In genomic region chrX:20063153-20063552, GRCh38 we compare ENCODE assay signal across 16 cellular contexts. TPM values are rescaled to one million over a fixed set of nuclear protein-coding genes. Genes with fewer than 3 reads are reported as not detected.
DNase-seq lines count a peak whose midpoint lies in the region; ATAC-seq and TF ChIP-seq lines count a peak whose summit lies in the region.
"Had no signal": no experiment of that assay in that cellular context is flagged by ENCODE, and none has a peak within 500 bp of the region (broad histone marks: within the 10 kb centered on the region; RNA-seq: fewer than 3 reads in every experiment).

No MANE protein-coding gene starts in this region.

- 88 to 92% methylated on average over 10 of the region's 10 CpGs for WGBS in heart right ventricle, 2 donors

- in situ Hi-C loops in GM13977 (cut with MboI; ENCODE audit: low pct_unique_long_range_greater_than_20kb, low sequenced_read_pairs, unreplicated experiment) = loop anchor here (25.0 kb wide), 1 partner anchor 151 kb away; no protein-coding TSS in a partner anchor

- DNase-seq in natural killer cell treated with Interleukin-12 subunit alpha and Interleukin-12 subunit beta and Interleukin-15 and Interleukin-18, amount 100 ng/mL, for 72 hours (ENCODE audit: low spot score) = peak; percentile 47
- DNase-seq in natural killer cell = no peak
- DNase-seq in NCI-H2171 treated with DMSO at 0.1 percent for 48 hours (lab: John Stamatoyannopoulos, UW) = peak; percentile 8
- no peak for DNase-seq in memory B cell (ENCODE audit: low spot score in 2 of 2)
- DNase-seq in heart right ventricle = no peak
- DNase-seq in GM13977 (ENCODE audit: low spot score) = no peak
- DNase-seq: 8988T; AML-193; C1 segment of cervical spinal cord; Calu3; CD4-positive, alpha-beta T cell; DMS 273 treated with DMSO at 0.1 percent for 48 hours; H7 had no signal

- TF ChIP-seq CTCF in natural killer cell (IDR thresholded peaks at IDR 0.05) = no peak
- TF ChIP-seq CTCF in heart right ventricle (IDR thresholded peaks at IDR 0.05) = no peak
- TF ChIP-seq CTCF in GM13977 (IDR thresholded peaks at IDR 0.05; ENCODE audit: extremely low read depth, insufficient read depth, missing control alignments) = no peak

- H3K27ac ChIP-seq in heart right ventricle = no peak overlapping the region

- no peak overlapping the region for H3K27ac Mint-ChIP-seq in natural killer cell treated with Interleukin-12 subunit alpha and Interleukin-12 subunit beta and Interleukin-15 and Interleukin-18, amount 100 ng/mL, for 72 hours
- no peak overlapping the region for H3K27ac Mint-ChIP-seq in natural killer cell
- peak overlapping the region; percentile 45 for H3K27ac Mint-ChIP-seq in memory B cell
- H3K27ac Mint-ChIP-seq: CD4-positive, alpha-beta T cell; GM23338 had no signal

- H3K4me3 Mint-ChIP-seq in natural killer cell treated with Interleukin-12 subunit alpha and Interleukin-12 subunit beta and Interleukin-15 and Interleukin-18, amount 100 ng/mL, for 72 hours = no peak overlapping the region
- no peak overlapping the region for H3K4me3 Mint-ChIP-seq in natural killer cell
- no peak overlapping the region for H3K4me3 Mint-ChIP-seq in memory B cell
- H3K4me3 Mint-ChIP-seq: CD4-positive, alpha-beta T cell; GM23338 had no signal

- intact Hi-C loops in natural killer cell (cut with micrococcal nuclease) (no loop called here), heart right ventricle (cut with DNase I) (loop anchor here in 1 of 10 donors (10.0 kb wide), 1 partner anchor 158 kb away; no protein-coding TSS in a partner anchor)

- H3K4me1 ChIP-seq in heart right ventricle = peaks cover 0 to 11% (median 0%) of the 10 kb centered on the region in 9 donors

- peaks cover 3 to 4% of the 10 kb centered on the region in 2 donors for H3K4me1 Mint-ChIP-seq in natural killer cell treated with Interleukin-12 subunit alpha and Interleukin-12 subunit beta and Interleukin-15 and Interleukin-18, amount 100 ng/mL, for 72 hours (ENCODE audit: low read depth in 2 of 2)
- H3K4me1 Mint-ChIP-seq in natural killer cell (peaks cover 6 to 16% of the 10 kb centered on the region in 2 donors), memory B cell (peaks cover 19% of the 10 kb centered on the region)

- no peaks in the 10 kb centered on the region for H3K36me3 ChIP-seq in heart right ventricle

- H3K9me3 ChIP-seq in heart right ventricle = no peaks in the 10 kb centered on the region

- no peaks in the 10 kb centered on the region for H3K36me3 Mint-ChIP-seq in natural killer cell treated with Interleukin-12 subunit alpha and Interleukin-12 subunit beta and Interleukin-15 and Interleukin-18, amount 100 ng/mL, for 72 hours
- H3K36me3 Mint-ChIP-seq in natural killer cell (no peaks in the 10 kb centered on the region), memory B cell (no peaks in the 10 kb centered on the region)

- H3K27me3 Mint-ChIP-seq in natural killer cell treated with Interleukin-12 subunit alpha and Interleukin-12 subunit beta and Interleukin-15 and Interleukin-18, amount 100 ng/mL, for 72 hours = peaks cover 0 to 8% of the 10 kb centered on the region in 2 donors
- H3K27me3 Mint-ChIP-seq in natural killer cell (ENCODE audit: low read depth in 2 of 2) = peaks cover 0 to 8% of the 10 kb centered on the region in 2 donors
- no peaks in the 10 kb centered on the region for H3K27me3 Mint-ChIP-seq in memory B cell
- H3K27me3 Mint-ChIP-seq: CD4-positive, alpha-beta T cell had no signal

- peaks cover 0 to 28% (median 0%) of the 10 kb centered on the region in 7 donors for H3K27me3 ChIP-seq in heart right ventricle

- ATAC-seq in natural killer cell treated with Interleukin-12 subunit alpha and Interleukin-12 subunit beta and Interleukin-15 and Interleukin-18, amount 100 ng/mL, for 72 hours = no peak
- ATAC-seq in natural killer cell (no peak), memory B cell (ENCODE audit: low read depth) (no peak), heart right ventricle (no peak), HG02852 (IDR thresholded peaks at IDR 0.05; ENCODE audit: unreplicated experiment) (no peak)

- no peak overlapping the region for H3K4me3 ChIP-seq in heart right ventricle
- H3K4me3 ChIP-seq: GM23338 had no signal

- H3K9me3 Mint-ChIP-seq in natural killer cell treated with Interleukin-12 subunit alpha and Interleukin-12 subunit beta and Interleukin-15 and Interleukin-18, amount 100 ng/mL, for 72 hours = no peaks in the 10 kb centered on the region
- H3K9me3 Mint-ChIP-seq in natural killer cell (no peaks in the 10 kb centered on the region), memory B cell (no peaks in the 10 kb centered on the region)
- H3K9me3 Mint-ChIP-seq: CD4-positive, alpha-beta T cell; GM23338 had no signal

RNA-seq across cellular contexts. Expression of gene MAP7D2, which starts 53.6 kb away (rescaled TPM):
- total RNA-seq in natural killer cell treated with Interleukin-12 subunit alpha and Interleukin-12 subunit beta and Interleukin-15 and Interleukin-18, amount 100 ng/mL, for 72 hours = under 1 TPM; 0.17 TPM
- total RNA-seq in natural killer cell = 1 to 10 TPM in 1 of 3 donors, under 1 TPM in 1, not detected in 1; 0.09 to 1.5 TPM
- under 1 TPM; 0.19 to 0.82 (median 0.38) TPM for total RNA-seq in heart right ventricle
- under 1 TPM; 0.03 to 0.73 TPM for polyA plus RNA-seq in heart right ventricle
- total RNA-seq: HT1080 had no signal

Comparison
In these comparisons a context has a peak if more than half of its experiments do, and no peak if none do; other contexts are left out.
1. DNase-seq: peak in natural killer cell treated with Interleukin-12 subunit alpha and Interleukin-12 subunit beta and Interleukin-15 and Interleukin-18, amount 100 ng/mL, for 72 hours (single experiment) and NCI-H2171 treated with DMSO at 0.1 percent for 48 hours (single experiment); none in natural killer cell (single experiment), memory B cell (0 of 2), heart right ventricle (0 of 2) and GM13977 (single experiment).